In genomic region chr11:120501976-120502755, GRCh38 we compare ENCODE assay signal across 2 cellular contexts.
TF ChIP-seq lines count a peak whose summit lies in the region.

No MANE protein-coding gene starts in this region.

TF ChIP-seq in GM23338, 12 proteins besides CTCF, POLR2A, EP300 and RAD21:
- TF ChIP-seq STAT1 (IDR thresholded peaks at IDR 0.05; ENCODE audit: unreplicated experiment) (no peak), ZNF114 (CRISPR knock-in tag; IDR thresholded peaks at IDR 0.05) (no peak), NANOG (IDR thresholded peaks at IDR 0.05; ENCODE audit: borderline replicate concordance) (no peak), EZH2phosphoT487 (IDR thresholded peaks at IDR 0.05; ENCODE audit: unreplicated experiment) (no peak)

TF ChIP-seq in H1, 55 proteins besides CTCF, POLR2A, EP300 and RAD21:
- TF ChIP-seq SUZ12 (IDR thresholded peaks at IDR 0.05; ENCODE audit: low read length) (no peak), PHF8 (conservative IDR thresholded peaks at IDR 0.05; ENCODE audit: low read depth, low read length) (no peak), ASH2L (IDR thresholded peaks at IDR 0.05; ENCODE audit: low read length) (no peak), KDM5A (IDR thresholded peaks at IDR 0.05; ENCODE audit: low read length) (no peak), NANOG (IDR thresholded peaks at IDR 0.05; ENCODE audit: insufficient read depth, low read depth, low read length, poor library complexity, severe bottlenecking) (no peak), RXRA (IDR thresholded peaks at IDR 0.05; ENCODE audit: insufficient read depth, low read depth, low read length) (no peak), JUND (IDR thresholded peaks at IDR 0.05; ENCODE audit: low read length) (no peak), HDAC6 (IDR thresholded peaks at IDR 0.05; ENCODE audit: low read depth, low read length) (no peak), KDM4A (IDR thresholded peaks at IDR 0.05; ENCODE audit: low read depth, low read length, severe bottlenecking) (no peak), HDAC2 (IDR thresholded peaks at IDR 0.05; ENCODE audit: borderline replicate concordance in 1 of 2, low read depth in 2 of 2, low read length in 2 of 2) (no peak)
TF ChIP-seq in H1: peak in this region for 0.
